In genomic region chr19:58474997-58475713, GRCh38 we compare ENCODE assay signal across 1 cellular context.
A peak's percentile ranks its signal among the peaks of the same experiment; 100 is the strongest.
TF ChIP-seq lines count a peak whose summit lies in the region.

No MANE protein-coding gene starts in this region.

TF ChIP-seq in HepG2, 621 proteins besides CTCF, POLR2A, EP300 and RAD21 (continued from another document):
- no peak for TF ChIP-seq TARDBP (CRISPR knock-in tag; IDR thresholded peaks at IDR 0.05)
- TF ChIP-seq MTERF4 (CRISPR knock-in tag; IDR thresholded peaks at IDR 0.05), result 0 out of 2 replicates have a peak, but pooled peaks have one; percentile 22
